Comparison of ENCODE assay signal across 14 cellular contexts in the genomic region with DNA sequence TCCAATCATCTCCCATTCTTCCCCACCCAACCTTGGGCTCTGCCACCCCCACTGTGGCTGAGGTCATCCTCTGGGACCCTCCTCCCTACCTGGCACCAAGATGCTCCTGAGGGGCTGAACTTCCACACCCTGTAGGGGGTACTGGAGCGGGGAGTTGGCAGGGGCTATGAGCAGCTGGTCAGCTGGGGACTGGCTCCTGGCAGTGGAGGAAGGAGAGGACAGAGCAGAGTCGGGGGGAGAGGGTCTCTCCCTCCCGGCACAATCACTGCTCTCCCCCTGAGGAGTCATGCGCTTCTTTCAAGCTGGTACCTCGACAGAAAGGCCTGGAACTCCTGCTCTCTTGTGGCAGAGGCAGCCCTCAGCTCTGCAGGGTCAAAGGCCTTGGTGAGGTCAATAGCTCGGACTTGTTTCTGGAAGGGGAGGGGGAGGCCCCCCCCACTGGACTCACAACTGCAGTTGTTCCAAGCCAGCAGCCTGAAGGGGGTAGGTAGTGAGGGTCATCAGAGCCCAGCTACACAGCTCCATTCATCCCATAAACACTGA. TPM values are rescaled to one million over a fixed set of nuclear protein-coding genes. Genes with fewer than 3 reads are reported as not detected.
DNase-seq lines count a peak whose midpoint lies in the region; ATAC-seq, FAIRE-seq and TF ChIP-seq lines count a peak whose summit lies in the region.
"Had no signal": no experiment of that assay in that cellular context is flagged by ENCODE, and none has a peak within 500 bp of the region (broad histone marks: within the 10 kb centered on the region; RNA-seq: fewer than 3 reads in every experiment).

No MANE protein-coding gene starts in this region.

- H3K4me2 ChIP-seq in K562 (ENCODE audit: insufficient read depth, low read length) = no peak overlapping the region

- H3K36me3 ChIP-seq in left ventricle myocardium inferior (peaks cover 5% of the 10 kb centered on the region), heart left ventricle (peaks cover 0 to 6% (median 0%) of the 10 kb centered on the region in 9 donors), K562 (ENCODE audit: control insufficient read depth, insufficient read depth, low read length) (peaks cover 45% of the 10 kb centered on the region; the same call in 2 of the 3 replicates), vagina (no peaks in the 10 kb centered on the region), body of pancreas (replicated peaks in 1 of 2; ENCODE audit: insufficient read depth in 1 of 2, low read depth in 2 of 2) (no peaks in the 10 kb centered on the region)
- H3K36me3 ChIP-seq: left lung had no signal

- H3K27me3 ChIP-seq in left ventricle myocardium inferior (ENCODE audit: low read depth) (peaks cover 77% of the 10 kb centered on the region), heart left ventricle (peaks cover 5 to 90% (median 38%) of the 10 kb centered on the region in 9 donors), K562 (ENCODE audit: control insufficient read depth in 2 of 2, insufficient read depth in 2 of 2, low read length in 2 of 2) (no peaks in the 10 kb centered on the region), vagina (no peaks in the 10 kb centered on the region), body of pancreas (peaks cover 0 to 31% of the 10 kb centered on the region in 2 donors)

- no TSS peak for BruUV-seq in K562 (replicated peaks; lab: Mats Ljungman, UMichigan)

- H2AFZ ChIP-seq in K562 (ENCODE audit: low read depth, low read length) = no peak overlapping the region

- POLR2A ChIA-PET in K562 (lab: Yijun Ruan, JAX) = interaction anchor here (0.5 to 2.1 kb wide), 5 partner anchors 14 to 113 kb away, joined by 3 to 5 read pairs (median 4); no protein-coding TSS in a partner anchor

- H3K4me3 ChIP-seq in left ventricle myocardium inferior (peak overlapping the region; percentile 80), heart left ventricle (no peak overlapping the region), K562 (no peak overlapping the region), vagina (no peak overlapping the region), body of pancreas (no peak overlapping the region)
- H3K4me3 ChIP-seq: GM12878 had no signal

- no peak for ATAC-seq in heart left ventricle
- no peak for ATAC-seq in K562
- no peak for ATAC-seq in body of pancreas
- ATAC-seq: effector memory CD8-positive, alpha-beta T cell; GM12878; left lung had no signal

- FAIRE-seq in K562 (lab: Jason Lieb, UNC) = no peak
- FAIRE-seq: GM12878, H54 had no signal

- TF ChIP-seq CTCF in left ventricle myocardium inferior (IDR thresholded peaks at IDR 0.05; ENCODE audit: borderline replicate concordance) = no peak
- TF ChIP-seq CTCF in heart left ventricle (IDR thresholded peaks at IDR 0.05) = no peak
- TF ChIP-seq CTCF in K562 (IDR thresholded peaks at IDR 0.05 in 2 of 3, conservative IDR thresholded peaks at IDR 0.05 in 1 of 3; ENCODE audit: insufficient read depth in 2 of 3, low read depth in 1 of 3, low read length in 3 of 3) = no peak
- no peak for TF ChIP-seq CTCF in vagina (IDR thresholded peaks at IDR 0.05)
- TF ChIP-seq CTCF in body of pancreas (IDR thresholded peaks at IDR 0.05) = no peak

- TF ChIP-seq EP300 in K562 (IDR thresholded peaks at IDR 0.05; ENCODE audit: low read length) = no peak

- 51 to 78% (median 74%) methylated on average over 5 to 6 of the region's 6 CpGs for WGBS in heart left ventricle, 4 donors
- WGBS in K562 (ENCODE audit: insufficient coverage, low coverage, missing lambda C conversion rate) = 85% methylated on average over 5 of the region's 6 CpGs
- 59 to 60% methylated on average over 2 to 6 of the region's 6 CpGs for WGBS in body of pancreas, 2 donors

- TF ChIP-seq RAD21 in K562 (CRISPR knock-in tag; conservative IDR thresholded peaks at IDR 0.05 in 1 of 2, IDR thresholded peaks at IDR 0.05 in 1 of 2) = no peak

- CTCF ChIA-PET in K562 (lab: Yijun Ruan, JAX; ENCODE audit: low intra/inter-chr PET ratio) = no interaction called here

- in situ Hi-C loops in K562 (cut with MboI) = no loop called here

- H4K20me1 ChIP-seq in K562 (replicated peaks; ENCODE audit: control insufficient read depth, insufficient read depth, low read length) = no peaks in the 10 kb centered on the region

- no peak overlapping the region for H3K27ac ChIP-seq in left ventricle myocardium inferior (replicated peaks)
- no peak overlapping the region for H3K27ac ChIP-seq in heart left ventricle
- no peak overlapping the region for H3K27ac ChIP-seq in K562 (ENCODE audit: extremely low read depth, low read depth, low read length)
- H3K27ac ChIP-seq in vagina = no peak overlapping the region
- H3K27ac ChIP-seq in body of pancreas = no peak overlapping the region
- H3K27ac ChIP-seq: left lung had no signal

- DNase-seq in left ventricle myocardium inferior (no peak), heart left ventricle (no peak), K562 (ENCODE audit: extremely low read depth in 1 of 4, low spot score in 3 of 4) (no peak), mucosa of gallbladder (ENCODE audit: low spot score) (peak; percentile 8), vagina (ENCODE audit: extremely low spot score in 2 of 2) (peak; percentile 77 to 94), NCI-H2081 treated with DMSO at 0.1 percent for 48 hours (lab: John Stamatoyannopoulos, UW) (no peak), SIG-M5 (lab: John Stamatoyannopoulos, UW) (no peak), body of pancreas (no peak)
- DNase-seq: effector memory CD8-positive, alpha-beta T cell; left lung; NCI-H1436 treated with DMSO at 0.1 percent for 48 hours; NCI-H226 had no signal

- intact Hi-C loops in left ventricle myocardium inferior (cut with micrococcal nuclease) (no loop called here), heart left ventricle (cut with DNase I) (loop anchor here in 1 of 10 donors (10.0 kb wide), 1 partner anchor 104 kb away; a partner anchor contains a TSS), K562 (cut with micrococcal nuclease) (no loop called here), vagina (cut with DNase I) (no loop called here), body of pancreas (cut with DNase I) (no loop called here)

- H3K9me3 ChIP-seq in left ventricle myocardium inferior (replicated peaks) = no peaks in the 10 kb centered on the region
- no peaks in the 10 kb centered on the region for H3K9me3 ChIP-seq in heart left ventricle
- no peaks in the 10 kb centered on the region for H3K9me3 ChIP-seq in K562 (replicated peaks; ENCODE audit: control insufficient read depth, insufficient read depth, low read depth, low read length)
- H3K9me3 ChIP-seq in vagina = no peaks in the 10 kb centered on the region
- H3K9me3 ChIP-seq in body of pancreas = no peaks in the 10 kb centered on the region
- H3K9me3 ChIP-seq: left lung had no signal

- 0 out of 3 replicates have a peak, but pooled peaks cover 5% of the 10 kb centered on the region for H3K79me2 ChIP-seq in K562 (ENCODE audit: control insufficient read depth, insufficient read depth, low read length)

- no peaks in the 10 kb centered on the region for H3K9me1 ChIP-seq in K562 (ENCODE audit: control insufficient read depth, insufficient read depth, low read length)

- no peak for TF ChIP-seq POLR2A in heart left ventricle (IDR thresholded peaks at IDR 0.05)
- no peak for TF ChIP-seq POLR2A in K562 (conservative IDR thresholded peaks at IDR 0.05)
- no peak for TF ChIP-seq POLR2A in vagina (IDR thresholded peaks at IDR 0.05)
- no peak for TF ChIP-seq POLR2A in body of pancreas (IDR thresholded peaks at IDR 0.05)

- peaks cover 30% of the 10 kb centered on the region for H3K4me1 ChIP-seq in left ventricle myocardium inferior
- H3K4me1 ChIP-seq in heart left ventricle = peaks cover 0 to 30% (median 11%) of the 10 kb centered on the region in 12 donors
- peaks cover 0 to 34% of the 10 kb centered on the region in 2 experiments; a peak in 3 of 5 replicates for H3K4me1 ChIP-seq in K562 (replicated peaks in 1 of 2; ENCODE audit: control insufficient read depth in 2 of 2, insufficient read depth in 2 of 2, low read length in 2 of 2)
- H3K4me1 ChIP-seq in vagina = peaks cover 23% of the 10 kb centered on the region
- peaks cover 26% of the 10 kb centered on the region for H3K4me1 ChIP-seq in body of pancreas

- peak overlapping the region in 1 of 2 experiments; percentile 48; a peak in 1 of 4 replicates for H3K9ac ChIP-seq in K562 (ENCODE audit: insufficient read depth in 1 of 2, low read depth in 2 of 2, low read length in 2 of 2)

RNA-seq across cellular contexts. Expression of a gene that starts 2.0 kb away (rescaled TPM):
- total RNA-seq in left ventricle myocardium inferior (4.7 TPM), heart left ventricle (1 to 10 TPM; 1.9 to 8.8 (median 5.9) TPM), K562 (2014; rRNA removed) (18.3 and 21.8 TPM in 2 replicates), K562 (2014; rRNA removed; fragmentation: Illumina TruSeq; extraction: Trizol) (5.9 and 7.7 TPM in 2 replicates), K562 (2015; rRNA removed; fragmentation: Illumina TruSeq; extraction: Trizol) (9.8 and 9.9 TPM in 2 replicates), K562 (2021) (26.3 and 32.2 TPM in 2 replicates), mucosa of gallbladder (1.3 TPM), vagina (7.6 TPM), body of pancreas (under 1 TPM in 1 of 2 donors, not detected in 1; 0.78 TPM)
- polyA plus RNA-seq in heart left ventricle (1 to 10 TPM; 2.6 to 5.1 TPM), K562 (2011; rRNA removed) (7.3 and 12.2 TPM in 2 replicates), K562 (2014; fragmentation: Illumina TruSeq; extraction: Trizol) (17.4 and 17.5 TPM in 2 replicates), K562 (2014; fragmentation: Nextera tagmentation; extraction: Ambion mirVana) (1 to 10 TPM; 1.0 to 1.7 TPM), K562 (2014; rRNA removed) (20.6 and 21.0 TPM in 2 replicates)
- 50.8 and 90.4 TPM in 2 replicates for total RNA-seq in K562 (2011; cell fraction: chromatin; rRNA removed; ENCODE audit: low replicate concordance)
- total RNA-seq in K562 (2011; cell fraction: nucleolus; rRNA removed) = 64.4 and 74.2 TPM in 2 replicates
- total RNA-seq in K562 (2011; cell fraction: nucleoplasm; rRNA removed) = 62.8 and 71.3 TPM in 2 replicates
- polyA plus RNA-seq in K562 (2011; cell fraction: cytosol; rRNA removed) = 7.6 and 15.8 TPM in 2 replicates
- polyA plus RNA-seq in K562 (2011; cell fraction: nucleus; rRNA removed) = 63.0 and 75.2 TPM in 2 replicates
- 14.4 and 26.8 TPM in 2 replicates for polyA plus RNA-seq in K562 (2012)
- polyA minus RNA-seq in K562 (2011; rRNA and poly(A)+ RNA removed) = 6.4 and 6.5 TPM in 2 replicates
- 5.6 and 11.6 TPM in 2 replicates for polyA minus RNA-seq in K562 (2011; cell fraction: cytosol; rRNA and poly(A)+ RNA removed)
- polyA minus RNA-seq in K562 (2011; cell fraction: nucleus; rRNA and poly(A)+ RNA removed) = 28.7 and 34.7 TPM in 2 replicates

RNA-seq across cellular contexts. Expression of a gene that starts 19.7 kb away (rescaled TPM):
- 9.7 TPM for total RNA-seq in left ventricle myocardium inferior
- total RNA-seq in heart left ventricle = 10 to 100 TPM in 4 of 9 donors, 1 to 10 TPM in 5; 5.5 to 11.5 (median 9.5) TPM
- polyA plus RNA-seq in heart left ventricle = 10 to 100 TPM; 10.2 to 20.3 TPM
- total RNA-seq in K562 (2011; cell fraction: chromatin; rRNA removed; ENCODE audit: low replicate concordance) = 50.1 and 109 TPM in 2 replicates
- total RNA-seq in K562 (2011; cell fraction: nucleolus; rRNA removed) = 60.5 and 65.7 TPM in 2 replicates
- total RNA-seq in K562 (2011; cell fraction: nucleoplasm; rRNA removed) = 44.0 and 54.3 TPM in 2 replicates
- total RNA-seq in K562 (2014; rRNA removed) = 11.6 and 18.6 TPM in 2 replicates
- total RNA-seq in K562 (2014; rRNA removed; fragmentation: Illumina TruSeq; extraction: Trizol) = 7.5 and 9.2 TPM in 2 replicates
- total RNA-seq in K562 (2015; rRNA removed; fragmentation: Illumina TruSeq; extraction: Trizol) = 4.9 and 6.1 TPM in 2 replicates
- 13.6 and 15.0 TPM in 2 replicates for total RNA-seq in K562 (2021)
- polyA plus RNA-seq in K562 (2011; rRNA removed) = 13.3 and 18.1 TPM in 2 replicates
- polyA plus RNA-seq in K562 (2011; cell fraction: cytosol; rRNA removed) = 8.7 and 11.6 TPM in 2 replicates
- 115 and 121 TPM in 2 replicates for polyA plus RNA-seq in K562 (2011; cell fraction: nucleus; rRNA removed)
- polyA plus RNA-seq in K562 (2012) = 13.4 and 18.0 TPM in 2 replicates
- 14.1 and 14.9 TPM in 2 replicates for polyA plus RNA-seq in K562 (2014; fragmentation: Illumina TruSeq; extraction: Trizol)
- 1 to 10 TPM in 1 of 2 experiments, under 1 TPM in 1; 0.13 to 1.4 TPM for polyA plus RNA-seq in K562 (2014; fragmentation: Nextera tagmentation; extraction: Ambion mirVana)
- polyA plus RNA-seq in K562 (2014; rRNA removed) = 16.0 and 17.3 TPM in 2 replicates
- 6.2 and 7.1 TPM in 2 replicates for polyA minus RNA-seq in K562 (2011; rRNA and poly(A)+ RNA removed)
- polyA minus RNA-seq in K562 (2011; cell fraction: cytosol; rRNA and poly(A)+ RNA removed) = 2.8 TPM in 2 replicates
- 10.5 and 16.6 TPM in 2 replicates for polyA minus RNA-seq in K562 (2011; cell fraction: nucleus; rRNA and poly(A)+ RNA removed)
- 26.2 TPM for total RNA-seq in mucosa of gallbladder
- total RNA-seq in vagina = 28.7 TPM
- 10 to 100 TPM; 10.1 to 10.9 TPM for total RNA-seq in body of pancreas

RNA-seq across cellular contexts. Expression of a gene that starts 26.3 kb away (rescaled TPM):
- total RNA-seq in left ventricle myocardium inferior (22.3 TPM), heart left ventricle (10 to 100 TPM; 15.6 to 30.7 (median 22.4) TPM), K562 (2014; rRNA removed) (not detected in 2 replicates), K562 (2014; rRNA removed; fragmentation: Illumina TruSeq; extraction: Trizol) (not detected in 2 replicates), K562 (2015; rRNA removed; fragmentation: Illumina TruSeq; extraction: Trizol) (not detected in 2 replicates), K562 (2021) (0.09 TPM in 1 of 2 replicates, not detected in the other), mucosa of gallbladder (31.2 TPM), vagina (22.1 TPM), body of pancreas (10 to 100 TPM in 1 of 2 donors, 1 to 10 TPM in 1; 4.6 to 12.2 TPM)
- polyA plus RNA-seq in heart left ventricle (10 to 100 TPM; 16.3 to 28.3 TPM), K562 (2011; rRNA removed) (0.15 TPM in 1 of 2 replicates, not detected in the other), K562 (2014; fragmentation: Illumina TruSeq; extraction: Trizol) (not detected in 2 replicates), K562 (2014; fragmentation: Nextera tagmentation; extraction: Ambion mirVana) (under 1 TPM; 0.03 to 0.06 TPM), K562 (2014; rRNA removed) (not detected in 2 replicates)
- total RNA-seq in K562 (2011; cell fraction: chromatin; rRNA removed; ENCODE audit: low replicate concordance) = 0.44 and 0.72 TPM in 2 replicates
- 0.13 TPM in 1 of 2 replicates, not detected in the other for total RNA-seq in K562 (2011; cell fraction: nucleolus; rRNA removed)
- total RNA-seq in K562 (2011; cell fraction: nucleoplasm; rRNA removed) = 0.29 and 1.1 TPM in 2 replicates
- 0.03 and 0.04 TPM in 2 replicates for polyA plus RNA-seq in K562 (2011; cell fraction: cytosol; rRNA removed)
- polyA plus RNA-seq in K562 (2011; cell fraction: nucleus; rRNA removed) = 0.53 and 0.62 TPM in 2 replicates
- polyA plus RNA-seq in K562 (2012) = 0.05 TPM in 1 of 2 replicates, not detected in the other
- not detected in 2 replicates for polyA minus RNA-seq in K562 (2011; rRNA and poly(A)+ RNA removed)
- not detected in 2 replicates for polyA minus RNA-seq in K562 (2011; cell fraction: cytosol; rRNA and poly(A)+ RNA removed)
- polyA minus RNA-seq in K562 (2011; cell fraction: nucleus; rRNA and poly(A)+ RNA removed) = 0.13 TPM in 1 of 2 replicates, not detected in the other

RNA-seq across cellular contexts. Expression of a gene that starts 40.0 kb away (rescaled TPM):
- total RNA-seq in left ventricle myocardium inferior (12.3 TPM), heart left ventricle (10 to 100 TPM; 12.9 to 31.0 (median 17.0) TPM), K562 (2014; rRNA removed) (13.8 and 20.7 TPM in 2 replicates), K562 (2014; rRNA removed; fragmentation: Illumina TruSeq; extraction: Trizol) (18.3 and 19.9 TPM in 2 replicates), K562 (2015; rRNA removed; fragmentation: Illumina TruSeq; extraction: Trizol) (18.0 and 22.3 TPM in 2 replicates), K562 (2021) (28.8 and 29.3 TPM in 2 replicates), mucosa of gallbladder (36.1 TPM), vagina (16.7 TPM), body of pancreas (10 to 100 TPM; 12.2 to 48.0 TPM)
- polyA plus RNA-seq in heart left ventricle (10 to 100 TPM in 1 of 2 donors, 1 to 10 TPM in 1; 4.6 to 22.6 TPM), K562 (2011; rRNA removed) (31.3 and 31.4 TPM in 2 replicates), K562 (2014; fragmentation: Illumina TruSeq; extraction: Trizol) (39.5 and 41.4 TPM in 2 replicates), K562 (2014; fragmentation: Nextera tagmentation; extraction: Ambion mirVana) (10 to 100 TPM in 1 of 2 experiments, 1 to 10 TPM in 1; 9.0 to 10.8 TPM), K562 (2014; rRNA removed) (18.5 and 25.8 TPM in 2 replicates)
- 28.9 and 41.5 TPM in 2 replicates for total RNA-seq in K562 (2011; cell fraction: chromatin; rRNA removed; ENCODE audit: low replicate concordance)
- 20.9 and 21.7 TPM in 2 replicates for total RNA-seq in K562 (2011; cell fraction: nucleolus; rRNA removed)
- 26.5 and 30.7 TPM in 2 replicates for total RNA-seq in K562 (2011; cell fraction: nucleoplasm; rRNA removed)
- polyA plus RNA-seq in K562 (2011; cell fraction: cytosol; rRNA removed) = 16.1 and 24.3 TPM in 2 replicates
- 42.4 and 45.7 TPM in 2 replicates for polyA plus RNA-seq in K562 (2011; cell fraction: nucleus; rRNA removed)
- 23.2 and 26.6 TPM in 2 replicates for polyA plus RNA-seq in K562 (2012)
- 20.2 and 21.0 TPM in 2 replicates for polyA minus RNA-seq in K562 (2011; rRNA and poly(A)+ RNA removed)
- polyA minus RNA-seq in K562 (2011; cell fraction: cytosol; rRNA and poly(A)+ RNA removed) = 9.1 and 18.2 TPM in 2 replicates
- 6.7 and 9.2 TPM in 2 replicates for polyA minus RNA-seq in K562 (2011; cell fraction: nucleus; rRNA and poly(A)+ RNA removed)

Comparison
In these comparisons a context has a peak if more than half of its experiments do, and no peak if none do; other contexts are left out.
1. DNase-seq: peak in mucosa of gallbladder (single experiment) and vagina (2 of 2); none in left ventricle myocardium inferior (single experiment), heart left ventricle (0 of 5), K562 (0 of 4), NCI-H2081 treated with DMSO at 0.1 percent for 48 hours (single experiment), SIG-M5 (single experiment) and body of pancreas (0 of 4).